Comparison of ENCODE assay signal across 8 cellular contexts in genomic region chr4:39032218-39033085, GRCh38. TPM values are rescaled to one million over a fixed set of nuclear protein-coding genes. Genes with fewer than 3 reads are reported as not detected.
DNase-seq lines count a peak whose midpoint lies in the region; ATAC-seq and TF ChIP-seq lines count a peak whose summit lies in the region.

Gene TMEM156, minus strand, starts transcription at chr4:39032409. Its CDS starts 96 bp downstream, at chr4:39032313.

- H3K4me3 Mint-ChIP-seq in activated naive CD8-positive, alpha-beta T cell treated with anti-CD3 and anti-CD28 coated beads, Interleukin-2, amount 10 ng/mL, durations not matched to agents 7 days and 5 days, result peak within 1 kb of the TSS; percentile 83

- peak within 1 kb of the TSS; percentile 89 for H3K27ac Mint-ChIP-seq in activated naive CD8-positive, alpha-beta T cell treated with anti-CD3 and anti-CD28 coated beads, Interleukin-2, amount 10 ng/mL, durations not matched to agents 7 days and 5 days

- POLR2A ChIA-PET in activated naive CD8-positive, alpha-beta T cell treated with anti-CD3 and anti-CD28 coated beads, Interleukin-2, amount 10 ng/mL, durations not matched to agents 7 days and 5 days (lab: Charles Lee), result interaction anchor here (0.7 to 3.5 kb wide), 4 partner anchors 10 to 424 kb away, joined by 3 to 33 read pairs (median 4); no protein-coding TSS in a partner anchor

- H3K27me3 ChIP-seq in osteoblast (ENCODE audit: insufficient read depth, low read length), result no peaks in the 10 kb centered on the region
- H3K27me3 ChIP-seq in vagina, result no peaks in the 10 kb centered on the region

- no peaks in the 10 kb centered on the region for H3K9me3 ChIP-seq in osteoblast (ENCODE audit: low read depth, low read length)
- no peaks in the 10 kb centered on the region for H3K9me3 ChIP-seq in vagina

- H3K4me1 ChIP-seq in osteoblast (ENCODE audit: insufficient read depth, low read length), result peaks cover 36% of the 10 kb centered on the region
- H3K4me1 ChIP-seq in vagina, result no peaks in the 10 kb centered on the region

- peak; percentile 92 for DNase-seq in NB4 (ENCODE audit: low read depth)
- DNase-seq in activated naive CD8-positive, alpha-beta T cell treated with anti-CD3 and anti-CD28 coated beads, Interleukin-2, amount 10 ng/mL, durations not matched to agents 7 days and 5 days, result no peak
- no peak for DNase-seq in osteoblast (ENCODE audit: insufficient read length, low spot score, missing footprints)
- no peak for DNase-seq in midbrain (lab: John Stamatoyannopoulos, UW)
- DNase-seq in vagina (ENCODE audit: extremely low spot score in 2 of 2), result no peak
- no peak for DNase-seq in Right ventricle myocardium inferior (ENCODE audit: missing footprints)

- H4K20me1 ChIP-seq in osteoblast (ENCODE audit: insufficient read depth, low read length), result no peaks in the 10 kb centered on the region

- H3K4me3 ChIP-seq in NB4 (ENCODE audit: low read depth, low read length) (peak within 1 kb of the TSS; percentile 70), osteoblast (ENCODE audit: insufficient read depth, low read length) (no peak within 1 kb of the TSS), vagina (no peak within 1 kb of the TSS)

- H2AFZ ChIP-seq in osteoblast (ENCODE audit: low read length), result peak within 1 kb of the TSS; percentile 29

- TF ChIP-seq POLR2A in NB4 (IDR thresholded peaks at IDR 0.05; ENCODE audit: extremely low read depth, insufficient read length) (peak; percentile 62), vagina (IDR thresholded peaks at IDR 0.05) (no peak)

- no peaks in the 10 kb centered on the region for H3K9me3 Mint-ChIP-seq in activated naive CD8-positive, alpha-beta T cell treated with anti-CD3 and anti-CD28 coated beads, Interleukin-2, amount 10 ng/mL, durations not matched to agents 7 days and 5 days

- H3K79me2 ChIP-seq in osteoblast (ENCODE audit: insufficient read depth, low read length), result no peaks in the 10 kb centered on the region

- no peaks in the 10 kb centered on the region for H3K27me3 Mint-ChIP-seq in activated naive CD8-positive, alpha-beta T cell treated with anti-CD3 and anti-CD28 coated beads, Interleukin-2, amount 10 ng/mL, durations not matched to agents 7 days and 5 days

- ATAC-seq in GM18858 (IDR thresholded peaks at IDR 0.05; ENCODE audit: unreplicated experiment) (peak; percentile 55), HG02623 (IDR thresholded peaks at IDR 0.05; ENCODE audit: unreplicated experiment) (peak; percentile 49), Right ventricle myocardium inferior (no peak)
- peak; percentile 90 for ATAC-seq in activated naive CD8-positive, alpha-beta T cell treated with anti-CD3 and anti-CD28 coated beads, Interleukin-2, amount 10 ng/mL, durations not matched to agents 7 days and 5 days (ENCODE audit: low read depth)

- H3K36me3 Mint-ChIP-seq in activated naive CD8-positive, alpha-beta T cell treated with anti-CD3 and anti-CD28 coated beads, Interleukin-2, amount 10 ng/mL, durations not matched to agents 7 days and 5 days, result peaks cover 3% of the 10 kb centered on the region

- no peak within 1 kb of the TSS for H3K4me2 ChIP-seq in osteoblast (ENCODE audit: insufficient read depth, low read length)

- H3K36me3 ChIP-seq in osteoblast (ENCODE audit: insufficient read depth, low read length) (no peaks in the 10 kb centered on the region), vagina (no peaks in the 10 kb centered on the region)

- TF ChIP-seq CTCF in NB4 (IDR thresholded peaks at IDR 0.05; ENCODE audit: low read depth, low read length) (no peak), osteoblast (IDR thresholded peaks at IDR 0.05; ENCODE audit: extremely low read depth, low read depth, low read length) (no peak), vagina (IDR thresholded peaks at IDR 0.05) (no peak)

- peaks cover 29% of the 10 kb centered on the region for H3K4me1 Mint-ChIP-seq in activated naive CD8-positive, alpha-beta T cell treated with anti-CD3 and anti-CD28 coated beads, Interleukin-2, amount 10 ng/mL, durations not matched to agents 7 days and 5 days

- H3K27ac ChIP-seq in osteoblast (ENCODE audit: low read depth, low read length) (peak within 1 kb of the TSS; percentile 58), vagina (no peak within 1 kb of the TSS)

- intact Hi-C loops in vagina (cut with DNase I) (no loop called here), Right ventricle myocardium inferior (cut with DNase I) (no loop called here)

RNA-seq across cellular contexts. Expression of gene TMEM156, which starts in this region (rescaled TPM):
- total RNA-seq in activated naive CD8-positive, alpha-beta T cell treated with anti-CD3 and anti-CD28 coated beads, Interleukin-2, amount 10 ng/mL, durations not matched to agents 7 days and 5 days, result 10 to 100 TPM; 14.0 to 14.9 TPM
- total RNA-seq in osteoblast (under 0.01 TPM in 1 of 2 replicates, not detected in the other), vagina (not detected), Right ventricle myocardium inferior (not detected)

Comparison
In these comparisons a context has a peak if more than half of its experiments do, and no peak if none do; other contexts are left out.
1. RNA of gene TMEM156 (total RNA-seq): 14.0 to 14.9 TPM in activated naive CD8-positive, alpha-beta T cell treated with anti-CD3 and anti-CD28 coated beads, Interleukin-2, amount 10 ng/mL, durations not matched to agents 7 days and 5 days; under 0.01 TPM in osteoblast, not detected in vagina (single experiment) and not detected in Right ventricle myocardium inferior (single experiment); every median in the first group is over 10 times any median in the second.